Comparison of ENCODE assay signal across 8 cellular contexts in genomic region chr19:15280915-15281683, GRCh38. TPM values are rescaled to one million over a fixed set of nuclear protein-coding genes. Genes with fewer than 3 reads are reported as not detected.
DNase-seq lines count a peak whose midpoint lies in the region; ATAC-seq and TF ChIP-seq lines count a peak whose summit lies in the region.

No MANE protein-coding gene starts in this region.

- H3K27me3 ChIP-seq in PC-9 (ENCODE audit: insufficient read depth, low read depth) (no peaks in the 10 kb centered on the region), mesendoderm (ENCODE audit: insufficient read depth, low read length, poor library complexity) (no peaks in the 10 kb centered on the region), tibial artery (no peaks in the 10 kb centered on the region)

- H3K4me1 ChIP-seq in PC-9 (replicated peaks; ENCODE audit: insufficient read depth) (peaks cover 54% of the 10 kb centered on the region), mesendoderm (ENCODE audit: control insufficient read depth, low read depth, low read length) (peaks cover 25% of the 10 kb centered on the region), tibial artery (peaks cover 0 to 100% (median 92%) of the 10 kb centered on the region in 4 donors)

- no peak overlapping the region for H3K4me3 ChIP-seq in PC-9
- H3K4me3 ChIP-seq in mesendoderm (ENCODE audit: low read length) = no peak overlapping the region
- peak overlapping the region in 1 of 2 donors; percentile 14 for H3K4me3 ChIP-seq in tibial artery

- peak overlapping the region; percentile 24 for H3K9ac ChIP-seq in mesendoderm (ENCODE audit: low read length)

- peaks cover 24% of the 10 kb centered on the region for H3K79me1 ChIP-seq in mesendoderm (ENCODE audit: low read length)

- H4K8ac ChIP-seq in mesendoderm (ENCODE audit: low read depth, low read length) = no peak overlapping the region

- peak overlapping the region; percentile 49 for H3K4me2 ChIP-seq in PC-9
- no peak overlapping the region for H3K4me2 ChIP-seq in mesendoderm (ENCODE audit: low read length)

- no peak overlapping the region for H2BK15ac ChIP-seq in mesendoderm (replicated peaks; ENCODE audit: low read depth)

- no peaks in the 10 kb centered on the region for H3K9me3 ChIP-seq in PC-9 (ENCODE audit: insufficient read depth, low read depth)
- no peaks in the 10 kb centered on the region for H3K9me3 ChIP-seq in tibial artery

- no peak overlapping the region for H2AK5ac ChIP-seq in mesendoderm (ENCODE audit: low read length)

- no peak overlapping the region for H2BK5ac ChIP-seq in mesendoderm (ENCODE audit: low read length)

- intact Hi-C loops in PC-9 (cut with micrococcal nuclease; ENCODE audit: unreplicated experiment) (loop anchor here (5.0 kb wide), 1 partner anchor 136 kb away; the partner anchor contains the start of gene AKAP8L), tibial artery (cut with DNase I; ENCODE audit: low total_unique reads) (no loop called here)

- peaks cover 49% of the 10 kb centered on the region for H3F3A ChIP-seq in PC-9 (ENCODE audit: insufficient read depth, low read depth)

- H2BK120ac ChIP-seq in mesendoderm (ENCODE audit: low read depth, low read length) = no peak overlapping the region

- CTCF ChIA-PET in PC-9 (lab: Charles Lee) = interaction anchor here (0.5 kb wide), 2 partner anchors 19 to 31 kb away, joined by 3 to 4 read pairs; no protein-coding TSS in a partner anchor

- WGBS in mesendoderm (ENCODE audit: extremely low coverage, insufficient coverage, low lambda C conversion rate) = no CpG with 5 or more reads among the region's 12 CpGs

- H3K36me3 ChIP-seq in PC-9 (ENCODE audit: low read depth) (no peaks in the 10 kb centered on the region), mesendoderm (ENCODE audit: control insufficient read depth, insufficient read depth, low read length) (no peaks in the 10 kb centered on the region), tibial artery (no peaks in the 10 kb centered on the region)

- no peak overlapping the region for H3K18ac ChIP-seq in mesendoderm (ENCODE audit: low read length)

- H4K20me1 ChIP-seq in PC-9 (ENCODE audit: insufficient read depth) = peaks cover 99% of the 10 kb centered on the region

- H3K56ac ChIP-seq in mesendoderm (ENCODE audit: low read length) = peak overlapping the region; percentile 22

- H3K9me2 ChIP-seq in PC-9 (ENCODE audit: insufficient read depth) = no peaks in the 10 kb centered on the region

- H4K5ac ChIP-seq in mesendoderm (ENCODE audit: low read length) = no peak overlapping the region

- ATAC-seq in GM19035 (IDR thresholded peaks at IDR 0.05; ENCODE audit: unreplicated experiment) = no peak

- no peak overlapping the region for H3K4ac ChIP-seq in mesendoderm (ENCODE audit: low read depth, low read length)

- peaks cover 100% of the 10 kb centered on the region for H3K79me2 ChIP-seq in PC-9 (ENCODE audit: low read depth)
- peaks cover 99% of the 10 kb centered on the region for H3K79me2 ChIP-seq in mesendoderm (ENCODE audit: control insufficient read depth, insufficient read depth, low read length)

- TF ChIP-seq CTCF in AG09319 (IDR thresholded peaks at IDR 0.05; ENCODE audit: low read depth, low read length) (peak; percentile 16), PC-9 (conservative IDR thresholded peaks at IDR 0.05) (no peak), tibial artery (IDR thresholded peaks at IDR 0.05) (peak in 1 of 2 experiments; percentile 14)

- H2AFZ ChIP-seq in PC-9 = no peak overlapping the region

- DNase-seq in AG09319 (ENCODE audit: extremely low read depth, low read depth) = no peak
- DNase-seq in HT-29 (ENCODE audit: low spot score) = peak; percentile 28
- DNase-seq in PC-9 = peak; percentile 63 to 77
- DNase-seq in ecto neural progenitor cell (ENCODE audit: low spot score) = peak; percentile 85
- DNase-seq in mesendoderm = peak; percentile 66
- DNase-seq in tibial artery = peak; percentile 86 to 92
- DNase-seq in stimulated activated CD4-positive, alpha-beta T cell treated with anti-CD3 and anti-CD28 coated beads, Interleukin-2, amount 100 ng/mL, for 24 hours = no peak

- TSS peak; percentile 32 for BruUV-seq in PC-9 (replicated peaks; lab: Mats Ljungman, UMichigan)

- H3K23ac ChIP-seq in mesendoderm (ENCODE audit: low read length) = no peak overlapping the region

- H3K27ac ChIP-seq in PC-9 = peak overlapping the region; percentile 87
- no peak overlapping the region for H3K27ac ChIP-seq in mesendoderm (ENCODE audit: low read depth, low read length)
- H3K27ac ChIP-seq in tibial artery = peak overlapping the region; percentile 63 to 74

- POLR2A ChIA-PET in PC-9 (lab: Charles Lee; ENCODE audit: unreplicated experiment) = interaction anchor here (0.6 kb wide), 1 partner anchor 18 kb away, joined by 15 read pairs; no protein-coding TSS in a partner anchor

RNA-seq across cellular contexts. Expression of gene EPHX3, which starts 48.9 kb away (rescaled TPM):
- 0.26 TPM in 1 of 2 replicates, not detected in the other for total RNA-seq in HT-29 (2014; rRNA removed; shearing (Covaris generic))
- 17.7 and 20.1 TPM in 2 replicates for total RNA-seq in PC-9 (2021)
- polyA plus RNA-seq in mesendoderm (2013, experiment 1 of 2) = 20.0 TPM
- polyA plus RNA-seq in mesendoderm (2013, experiment 2 of 2) = 20.1 TPM

RNA-seq across cellular contexts. Expression of gene BRD4, which starts 51.2 kb away (rescaled TPM):
- 20.1 and 20.3 TPM in 2 replicates for total RNA-seq in HT-29 (2014; rRNA removed; shearing (Covaris generic))
- total RNA-seq in PC-9 (2021) = 109 and 138 TPM in 2 replicates
- 94.5 TPM for polyA plus RNA-seq in mesendoderm (2013, experiment 1 of 2)
- 93.4 TPM for polyA plus RNA-seq in mesendoderm (2013, experiment 2 of 2)

Comparison
In these comparisons a context has a peak if more than half of its experiments do, and no peak if none do; other contexts are left out.
1. DNase-seq: peak in HT-29 (single experiment), PC-9 (2 of 2), ecto neural progenitor cell (single experiment), mesendoderm (single experiment) and tibial artery (2 of 2); none in AG09319 (single experiment) and stimulated activated CD4-positive, alpha-beta T cell treated with anti-CD3 and anti-CD28 coated beads, Interleukin-2, amount 100 ng/mL, for 24 hours (0 of 2).
2. RNA of gene EPHX3, which starts 48.9 kb away (total RNA-seq): 17.7 to 20.1 TPM in PC-9; 0.26 TPM in HT-29; every median in the first group is over 10 times any median in the second.